Comparison of ENCODE assay signal across 20 cellular contexts in the genomic region with DNA sequence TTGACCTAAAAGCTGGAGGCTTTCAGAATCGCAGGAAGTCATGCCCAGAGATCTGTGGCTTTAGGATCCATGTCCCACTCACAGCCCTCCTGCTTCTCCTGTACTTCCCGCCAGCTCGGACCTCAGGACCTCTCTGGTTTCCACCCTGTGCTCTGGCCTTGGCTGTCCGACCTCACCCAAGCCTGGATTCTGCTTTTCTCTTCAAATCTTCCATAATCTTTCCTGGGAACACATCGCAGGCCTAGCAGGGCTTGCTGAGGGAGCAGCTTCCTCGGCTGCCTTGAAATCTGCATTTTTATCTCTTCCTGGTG.
A peak's percentile ranks its signal among the peaks of the same experiment; 100 is the strongest.
DNase-seq lines count a peak whose midpoint lies in the region; ATAC-seq and TF ChIP-seq lines count a peak whose summit lies in the region.
"Had no signal": no experiment of that assay in that cellular context is flagged by ENCODE, and none has a peak within 500 bp of the region (broad histone marks: within the 10 kb centered on the region; RNA-seq: fewer than 3 reads in every experiment).

No MANE protein-coding gene starts in this region.

- no peak for DNase-seq in IMR-90
- DNase-seq in brain microvascular endothelial cell, result no peak
- no peak for DNase-seq in nephron progenitor cell
- no peak for DNase-seq in tibial artery
- no peak for DNase-seq in stimulated activated naive CD4-positive, alpha-beta T cell treated with Interleukin-2 at 50 U/mL for 16 hours (lab: John Stamatoyannopoulos, UW)
- no peak for DNase-seq in testis
- DNase-seq in SJCRH30, result no peak
- DNase-seq: activated gamma-delta T cell, adrenal gland, Caco-2, foreskin keratinocyte, mesendoderm, natural killer cell, NCI-H1930, NCI-H226, T-helper 2 cell had no signal

- no peak for TF ChIP-seq CTCF in IMR-90 (conservative IDR thresholded peaks at IDR 0.05; ENCODE audit: low read depth, low read length)
- no peak for TF ChIP-seq CTCF in brain microvascular endothelial cell (IDR thresholded peaks at IDR 0.05; ENCODE audit: low read depth, low read length, missing control alignments)
- no peak for TF ChIP-seq CTCF in nephron progenitor cell (IDR thresholded peaks at IDR 0.05)
- no peak for TF ChIP-seq CTCF in tibial artery (IDR thresholded peaks at IDR 0.05)
- TF ChIP-seq CTCF in testis (IDR thresholded peaks at IDR 0.05), result no peak

- BruUV-seq in IMR-90 (replicated peaks; lab: Mats Ljungman, UMichigan), result no TSS peak

- no peak overlapping the region for H3K4me3 ChIP-seq in IMR-90 (ENCODE audit: insufficient read depth, low read depth, low read length)
- H3K4me3 ChIP-seq in brain microvascular endothelial cell (ENCODE audit: low read depth, low read length), result no peak overlapping the region
- no peak overlapping the region for H3K4me3 ChIP-seq in tibial artery
- no peak overlapping the region for H3K4me3 ChIP-seq in testis
- H3K4me3 ChIP-seq in SJCRH30, result no peak overlapping the region
- H3K4me3 ChIP-seq: adrenal gland, cardiac muscle cell had no signal

- peaks cover 6% of the 10 kb centered on the region for H3K27me3 Mint-ChIP-seq in nephron progenitor cell (ENCODE audit: low read depth, poor library complexity)

- H3K9me3 ChIP-seq in IMR-90 (ENCODE audit: control insufficient read depth, insufficient read depth, low read length) (no peaks in the 10 kb centered on the region; the same call in 1 of the 2 replicates), tibial artery (no peaks in the 10 kb centered on the region), testis (no peaks in the 10 kb centered on the region), SJCRH30 (replicated peaks) (no peaks in the 10 kb centered on the region)
- H3K9me3 ChIP-seq: adrenal gland, Caco-2 had no signal

- peak overlapping the region; percentile 93 for H3K4ac ChIP-seq in IMR-90 (ENCODE audit: low read depth, low read length)

- TF ChIP-seq RAD21 in IMR-90 (IDR thresholded peaks at IDR 0.05; ENCODE audit: low read length), result no peak

- peak overlapping the region; percentile 93 for H2BK5ac ChIP-seq in IMR-90 (ENCODE audit: low read depth, low read length, poor library complexity, severe bottlenecking)

- TF ChIP-seq POLR2A in IMR-90 (IDR thresholded peaks at IDR 0.05; ENCODE audit: low read depth, low read length) (no peak), testis (IDR thresholded peaks at IDR 0.05) (no peak)

- H4K8ac ChIP-seq in IMR-90 (ENCODE audit: low read depth in 2 of 2, low read length in 2 of 2), result peak overlapping the region; percentile 91 to 95

- H3K4me3 Mint-ChIP-seq in nephron progenitor cell, result no peak overlapping the region
- H3K4me3 Mint-ChIP-seq: B cell, natural killer cell had no signal

- H4K91ac ChIP-seq in IMR-90 (ENCODE audit: insufficient read depth, low read depth, low read length), result peak overlapping the region; percentile 95

- peak overlapping the region; percentile 78 for H2AK5ac ChIP-seq in IMR-90 (ENCODE audit: low read depth, low read length)

- H3K4me2 ChIP-seq in IMR-90 (ENCODE audit: low read depth, low read length), result 0 out of 2 replicates have a peak overlapping the region, but pooled peaks have one; percentile 31
- H3K4me2 ChIP-seq: KMS-11 had no signal

- POLR2A ChIA-PET in IMR-90 (lab: Charles Lee; ENCODE audit: unreplicated experiment), result interaction anchor here (0.6 kb wide), 1 partner anchor 1302 kb away, joined by 3 read pairs; no protein-coding TSS in a partner anchor

- peaks cover 23% of the 10 kb centered on the region for H3K9me1 ChIP-seq in IMR-90 (ENCODE audit: insufficient read depth, low read length)

- peak overlapping the region; percentile 93 for H2BK20ac ChIP-seq in IMR-90 (ENCODE audit: low read depth, low read length)

- peak overlapping the region; percentile 80 for H2AFZ ChIP-seq in IMR-90 (replicated peaks; ENCODE audit: low read length, poor library complexity)

- H3K36me3 ChIP-seq in IMR-90 (ENCODE audit: control insufficient read depth, insufficient read depth, low read length) (no peaks in the 10 kb centered on the region), brain microvascular endothelial cell (replicated peaks) (no peaks in the 10 kb centered on the region), tibial artery (no peaks in the 10 kb centered on the region), testis (ENCODE audit: low read depth, missing control alignments) (no peaks in the 10 kb centered on the region), SJCRH30 (no peaks in the 10 kb centered on the region)
- H3K36me3 ChIP-seq: adrenal gland, cardiac muscle cell had no signal

- intact Hi-C loops in IMR-90 (cut with micrococcal nuclease) (loop anchor here (10.0 kb wide), 1 partner anchor 516 kb away; a partner anchor contains a TSS), tibial artery (cut with DNase I; ENCODE audit: low total_unique reads) (no loop called here), testis (cut with DNase I; ENCODE audit: low total_unique reads) (no loop called here)

- no peaks in the 10 kb centered on the region for H4K20me1 ChIP-seq in IMR-90 (ENCODE audit: insufficient read depth, low read length)

- peak overlapping the region; percentile 90 for H4K5ac ChIP-seq in IMR-90 (ENCODE audit: low read depth, low read length)

- peak overlapping the region; percentile 8; the same call in 1 of the 2 replicates for H3K9ac ChIP-seq in IMR-90 (ENCODE audit: low read depth, low read length)
- H3K9ac ChIP-seq: KMS-11 had no signal

- H3K27ac Mint-ChIP-seq in nephron progenitor cell, result peak overlapping the region; percentile 49
- H3K27ac Mint-ChIP-seq: B cell had no signal

- peak overlapping the region; percentile 83 for H3K14ac ChIP-seq in IMR-90 (replicated peaks; ENCODE audit: low read depth, low read length)

- CTCF ChIA-PET in IMR-90 (lab: Yijun Ruan, JAX), result interaction anchor here (0.7 to 1.5 kb wide), 3 partner anchors 10 to 33 kb away, joined by 3 to 4 read pairs (median 3); no protein-coding TSS in a partner anchor

- H3K27ac ChIP-seq in IMR-90 (ENCODE audit: insufficient read depth, low read length), result peak overlapping the region; percentile 87
- peak overlapping the region; percentile 43 for H3K27ac ChIP-seq in brain microvascular endothelial cell
- H3K27ac ChIP-seq in tibial artery, result peak overlapping the region; percentile 76 to 77
- no peak overlapping the region for H3K27ac ChIP-seq in testis
- H3K27ac ChIP-seq in SJCRH30, result no peak overlapping the region
- H3K27ac ChIP-seq: adrenal gland, cardiac muscle cell, foreskin keratinocyte, KMS-11, VCaP had no signal

- peak overlapping the region; percentile 97 for H3K18ac ChIP-seq in IMR-90 (ENCODE audit: low read depth, low read length)

- in situ Hi-C loops in IMR-90 (cut with MboI; ENCODE audit: low sequenced_read_pairs), result no loop called here
- in situ Hi-C loops in brain microvascular endothelial cell (cut with HindIII; ENCODE audit: low pct_ligation_motif_present, low sequenced_read_pairs), result no loop called here

- no peaks in the 10 kb centered on the region for H3K36me3 Mint-ChIP-seq in nephron progenitor cell (ENCODE audit: low read depth)
- H3K36me3 Mint-ChIP-seq: natural killer cell had no signal

- no peak for ATAC-seq in IMR-90 (ENCODE audit: low read depth)
- ATAC-seq: natural killer cell had no signal

- H3K4me1 ChIP-seq in IMR-90 (ENCODE audit: control insufficient read depth, insufficient read depth, low read length) (peaks cover 27% of the 10 kb centered on the region), tibial artery (peaks cover 0 to 55% (median 43%) of the 10 kb centered on the region in 4 donors), testis (peaks cover 7% of the 10 kb centered on the region), SJCRH30 (no peaks in the 10 kb centered on the region)
- H3K4me1 ChIP-seq: adrenal gland, foreskin keratinocyte had no signal

- H3K4me1 Mint-ChIP-seq in nephron progenitor cell, result peaks cover 27% of the 10 kb centered on the region
- H3K4me1 Mint-ChIP-seq: B cell, natural killer cell had no signal

- H2BK120ac ChIP-seq in IMR-90 (ENCODE audit: low read depth, low read length), result peak overlapping the region; percentile 91

- H3K79me1 ChIP-seq in IMR-90 (ENCODE audit: low read depth in 1 of 2, low read length in 2 of 2), result peaks cover 0 to 16% of the 10 kb centered on the region in 2 experiments; a peak in 1 of 4 replicates

- 77% methylated on average over 4 of the region's 6 CpGs; no CpG with 5 or more reads in 1 of the 2 experiments for WGBS in IMR-90 (ENCODE audit: extremely low coverage in 2 of 2, insufficient read length in 1 of 2), 2 experiments
- WGBS in testis, 2 donors, result 56 to 64% methylated on average over 6 of the region's 6 CpGs

- dilution Hi-C loops in IMR-90 (cut with HindIII; ENCODE audit: low sequenced_read_pairs, unreplicated experiment), result no loop called here

- H2BK15ac ChIP-seq in IMR-90 (ENCODE audit: low read depth, low read length), result peak overlapping the region; percentile 81; the same call in 2 of the 3 replicates

- peak overlapping the region; percentile 13 for H2AK9ac ChIP-seq in IMR-90 (replicated peaks; ENCODE audit: low read depth, low read length, poor library complexity)

- no peaks in the 10 kb centered on the region for H3K27me3 ChIP-seq in IMR-90 (ENCODE audit: control insufficient read depth, insufficient read depth, low read length)
- H3K27me3 ChIP-seq in brain microvascular endothelial cell (replicated peaks), result no peaks in the 10 kb centered on the region
- H3K27me3 ChIP-seq in tibial artery, result no peaks in the 10 kb centered on the region
- H3K27me3 ChIP-seq in testis, result no peaks in the 10 kb centered on the region
- H3K27me3 ChIP-seq in SJCRH30, result no peaks in the 10 kb centered on the region
- H3K27me3 ChIP-seq: adrenal gland, cardiac muscle cell, foreskin keratinocyte had no signal

- H3K56ac ChIP-seq in IMR-90 (ENCODE audit: extremely low read depth, insufficient read depth, low read length), result peak overlapping the region; percentile 68; the same call in 1 of the 2 replicates

- H3K9me3 Mint-ChIP-seq in nephron progenitor cell, result no peaks in the 10 kb centered on the region
- H3K9me3 Mint-ChIP-seq: natural killer cell had no signal

- H3K23ac ChIP-seq in IMR-90 (ENCODE audit: low read depth, low read length), result peak overlapping the region; percentile 28

TF ChIP-seq in IMR-90, 13 proteins besides CTCF, POLR2A, EP300 and RAD21 (continues in another document):
- no peak for TF ChIP-seq RFX5 (IDR thresholded peaks at IDR 0.05; ENCODE audit: low read depth, low read length)
- no peak for TF ChIP-seq MXI1 (IDR thresholded peaks at IDR 0.05; ENCODE audit: borderline replicate concordance, low read depth, low read length)
- TF ChIP-seq BHLHE40 (IDR thresholded peaks at IDR 0.05; ENCODE audit: low read depth, low read length), result no peak
- TF ChIP-seq RCOR1 (IDR thresholded peaks at IDR 0.05; ENCODE audit: insufficient replicate concordance, low read length), result no peak
- TF ChIP-seq SMC3 (IDR thresholded peaks at IDR 0.05; ENCODE audit: low read depth, low read length), result no peak
- no peak for TF ChIP-seq FOS (IDR thresholded peaks at IDR 0.05; ENCODE audit: low read depth, low read length)

Comparison
In these comparisons a context has a peak if more than half of its experiments do, and no peak if none do; other contexts are left out.
1. H3K27ac ChIP-seq: peak in IMR-90 (single experiment), brain microvascular endothelial cell (single experiment) and tibial artery (2 of 2); none in testis (0 of 2) and SJCRH30 (single experiment).